12 cellular contexts compared by ENCODE assay signal in genomic region chr11:121533556-121534050, GRCh38.
DNase-seq lines count a peak whose midpoint lies in the region; ATAC-seq and TF ChIP-seq lines count a peak whose summit lies in the region.
"Had no signal": no experiment of that assay in that cellular context is flagged by ENCODE, and none has a peak within 500 bp of the region (broad histone marks: within the 10 kb centered on the region; RNA-seq: fewer than 3 reads in every experiment).

No MANE protein-coding gene starts in this region.

- no peak for ATAC-seq in stimulated activated naive CD8-positive, alpha-beta T cell treated with anti-CD3 and anti-CD28 coated beads, Interleukin-15, Interleukin-2, amounts not matched to agents 100 U/mL and 50 U/mL, for 24 hours
- no peak for ATAC-seq in GM19035 (IDR thresholded peaks at IDR 0.05; ENCODE audit: unreplicated experiment)

- 37% methylated on average over 4 of the region's 4 CpGs for WGBS in esophagus muscularis mucosa

- DNase-seq in stimulated activated naive CD8-positive, alpha-beta T cell treated with anti-CD3 and anti-CD28 coated beads, Interleukin-15, Interleukin-2, amounts not matched to agents 100 U/mL and 50 U/mL, for 24 hours = no peak
- DNase-seq in stimulated activated naive CD4-positive, alpha-beta T cell (lab: John Stamatoyannopoulos, UW) = no peak
- DNase-seq in stimulated activated CD4-positive, alpha-beta T cell treated with anti-CD3 and anti-CD28 coated beads, Interleukin-2, amount 100 ng/mL, for 48 hours = no peak
- DNase-seq in esophagus muscularis mucosa (ENCODE audit: extremely low spot score) = no peak
- DNase-seq: KBM-7, NCI-H748 treated with DMSO at 0.1 percent for 48 hours had no signal

- no peak for TF ChIP-seq EP300 in esophagus muscularis mucosa (IDR thresholded peaks at IDR 0.05)

- no peaks in the 10 kb centered on the region for H3K27me3 Mint-ChIP-seq in stimulated activated naive CD8-positive, alpha-beta T cell treated with anti-CD3 and anti-CD28 coated beads, Interleukin-15, Interleukin-2, amounts not matched to agents 100 ng/mL and 50 ng/mL, for 24 hours

- intact Hi-C loops in esophagus muscularis mucosa (cut with DNase I) = loop anchor here (5.0 kb wide), 2 partner anchors 81 to 211 kb away; partner anchors contain the start of genes SORL1 and SORL1-AS1

- H3K36me3 Mint-ChIP-seq in stimulated activated naive CD8-positive, alpha-beta T cell treated with anti-CD3 and anti-CD28 coated beads, Interleukin-15, Interleukin-2, amounts not matched to agents 100 ng/mL and 50 ng/mL, for 24 hours (ENCODE audit: low read depth) = peaks cover 54% of the 10 kb centered on the region

- peaks cover 39% of the 10 kb centered on the region for H3K4me1 ChIP-seq in OCI-LY3 (ENCODE audit: low read length)
- H3K4me1 ChIP-seq in esophagus muscularis mucosa = peaks cover 0 to 7% (median 3%) of the 10 kb centered on the region in 4 donors

- peaks cover 24% of the 10 kb centered on the region for H3K79me2 ChIP-seq in OCI-LY3 (ENCODE audit: low read length)

- 0 out of 2 replicates have a peak overlapping the region, but pooled peaks have one; percentile 11 for H3K27ac ChIP-seq in OCI-LY3 (ENCODE audit: low read length)
- peak overlapping the region; percentile 23 for H3K27ac ChIP-seq in cingulate gyrus (ENCODE audit: low read depth, low read length)
- H3K27ac ChIP-seq in esophagus muscularis mucosa (replicated peaks in 1 of 4) = no peak overlapping the region

- H3K9ac ChIP-seq in OCI-LY3 (ENCODE audit: low read length) = no peak overlapping the region

- peaks cover 32% of the 10 kb centered on the region; the same call in 1 of the 2 replicates for H4K20me1 ChIP-seq in OCI-LY3 (ENCODE audit: insufficient read depth, low read length)

- peaks cover 8% of the 10 kb centered on the region for H3K9me3 Mint-ChIP-seq in stimulated activated naive CD8-positive, alpha-beta T cell treated with anti-CD3 and anti-CD28 coated beads, Interleukin-15, Interleukin-2, amounts not matched to agents 100 ng/mL and 50 ng/mL, for 24 hours

- no peaks in the 10 kb centered on the region for H3K27me3 ChIP-seq in OCI-LY3 (ENCODE audit: low read depth, low read length)
- H3K27me3 ChIP-seq in esophagus muscularis mucosa = no peaks in the 10 kb centered on the region

- H2AFZ ChIP-seq in OCI-LY3 (ENCODE audit: low read depth, low read length) = no peak overlapping the region

- H3K4me3 ChIP-seq in OCI-LY3 (ENCODE audit: low read length) (no peak overlapping the region), esophagus muscularis mucosa (no peak overlapping the region)
- H3K4me3 ChIP-seq: smooth muscle cell had no signal

- TF ChIP-seq POLR2A in esophagus muscularis mucosa (IDR thresholded peaks at IDR 0.05; ENCODE audit: low read depth) = no peak

- TF ChIP-seq CTCF in OCI-LY3 (IDR thresholded peaks at IDR 0.05; ENCODE audit: low read depth, low read length) (no peak), esophagus muscularis mucosa (IDR thresholded peaks at IDR 0.05) (no peak)

- peak overlapping the region; percentile 22 for H3K27ac Mint-ChIP-seq in stimulated activated naive CD8-positive, alpha-beta T cell treated with anti-CD3 and anti-CD28 coated beads, Interleukin-15, Interleukin-2, amounts not matched to agents 100 ng/mL and 50 ng/mL, for 24 hours
- H3K27ac Mint-ChIP-seq: HFFc6 had no signal

- H3K36me3 ChIP-seq in OCI-LY3 (replicated peaks; ENCODE audit: low read depth, low read length) = peaks cover 86% of the 10 kb centered on the region
- no peaks in the 10 kb centered on the region for H3K36me3 ChIP-seq in esophagus muscularis mucosa

- H3K4me1 Mint-ChIP-seq in stimulated activated naive CD8-positive, alpha-beta T cell treated with anti-CD3 and anti-CD28 coated beads, Interleukin-15, Interleukin-2, amounts not matched to agents 100 ng/mL and 50 ng/mL, for 24 hours (ENCODE audit: low read depth) = peaks cover 38% of the 10 kb centered on the region

- H3K9me3 ChIP-seq in OCI-LY3 (ENCODE audit: insufficient read depth, low read length) (peaks cover 6% of the 10 kb centered on the region; the same call in 1 of the 2 replicates), esophagus muscularis mucosa (peaks cover 0 to 9% (median 9%) of the 10 kb centered on the region in 4 donors)

- H3K4me2 ChIP-seq in OCI-LY3 (ENCODE audit: low read length) = no peak overlapping the region
- H3K4me2 ChIP-seq: smooth muscle cell had no signal

- H3K4me3 Mint-ChIP-seq in stimulated activated naive CD8-positive, alpha-beta T cell treated with anti-CD3 and anti-CD28 coated beads, Interleukin-15, Interleukin-2, amounts not matched to agents 100 ng/mL and 50 ng/mL, for 24 hours = no peak overlapping the region
- H3K4me3 Mint-ChIP-seq: HFFc6 had no signal

Comparison
In these comparisons a context has a peak if more than half of its experiments do, and no peak if none do; other contexts are left out.
1. H3K27ac ChIP-seq: peak in OCI-LY3 (single experiment) and cingulate gyrus (single experiment); none in esophagus muscularis mucosa (0 of 4).